8 cellular contexts compared by ENCODE assay signal in the genomic region with DNA sequence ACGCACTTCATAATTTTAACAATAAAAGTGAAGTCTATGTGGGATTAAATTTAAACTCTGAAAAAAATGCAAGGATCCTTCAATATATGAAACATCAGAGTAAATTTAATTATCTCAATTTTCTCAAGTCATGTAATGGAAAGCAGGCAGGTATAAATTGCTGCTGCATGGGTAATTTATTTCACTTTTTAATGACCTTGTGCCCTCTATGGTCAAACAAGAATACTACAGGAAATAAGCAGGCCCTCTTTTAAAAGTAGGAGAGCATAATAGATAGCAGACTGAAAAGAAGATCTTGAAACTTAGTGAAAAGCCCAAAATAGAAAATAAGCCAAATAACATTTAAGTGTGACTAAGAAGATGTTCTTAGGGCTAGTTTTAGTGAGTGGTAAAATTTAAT. TPM values are rescaled to one million over a fixed set of nuclear protein-coding genes. Genes with fewer than 3 reads are reported as not detected.
DNase-seq lines count a peak whose midpoint lies in the region; ATAC-seq, FAIRE-seq and TF ChIP-seq lines count a peak whose summit lies in the region.

No MANE protein-coding gene starts in this region.

- H3K4me3 ChIP-seq in left ventricle myocardium inferior (no peak overlapping the region), endodermal cell (ENCODE audit: low read length) (no peak overlapping the region), upper lobe of left lung (no peak overlapping the region)

- H3K36me3 ChIP-seq in left ventricle myocardium inferior (no peaks in the 10 kb centered on the region), endodermal cell (ENCODE audit: control insufficient read depth, insufficient read depth, low read length) (no peaks in the 10 kb centered on the region), upper lobe of left lung (no peaks in the 10 kb centered on the region)

- no CpG with 5 or more reads among the region's 1 CpG for WGBS in endodermal cell (ENCODE audit: insufficient coverage in 1 of 2, insufficient read length in 1 of 2), 2 experiments
- 45 to 100% methylated on average over 1 of the region's 1 CpG for whole genome bisulfite sequencing in upper lobe of left lung, 2 donors

- H3K4me3 Mint-ChIP-seq in endodermal cell, result no peak overlapping the region

- ATAC-seq in left ventricle myocardium superior, result no peak
- ATAC-seq in upper lobe of left lung (ENCODE audit: low FRiP score in 2 of 2), result no peak

- H3K4me1 Mint-ChIP-seq in endodermal cell, result peaks cover 4% of the 10 kb centered on the region

- FAIRE-seq in GM12891 (lab: Jason Lieb, UNC), result no peak

- H3K9me3 ChIP-seq in left ventricle myocardium inferior (replicated peaks) (no peaks in the 10 kb centered on the region), endodermal cell (ENCODE audit: control insufficient read depth, low read length) (no peaks in the 10 kb centered on the region), upper lobe of left lung (no peaks in the 10 kb centered on the region)

- intact Hi-C loops in left ventricle myocardium inferior (cut with micrococcal nuclease) (loop anchor here (10.0 kb wide), 1 partner anchor 214 kb away; no protein-coding TSS in a partner anchor), left ventricle myocardium superior (cut with micrococcal nuclease) (no loop called here)

- H3K4me1 ChIP-seq in left ventricle myocardium inferior (no peaks in the 10 kb centered on the region), endodermal cell (ENCODE audit: control insufficient read depth, insufficient read depth, low read length) (no peaks in the 10 kb centered on the region), upper lobe of left lung (no peaks in the 10 kb centered on the region)

- H3K27ac ChIP-seq in left ventricle myocardium inferior (replicated peaks) (no peak overlapping the region), endodermal cell (ENCODE audit: low read depth, low read length) (no peak overlapping the region), upper lobe of left lung (no peak overlapping the region)

- peaks cover 6% of the 10 kb centered on the region for H3K36me3 Mint-ChIP-seq in endodermal cell (ENCODE audit: low read depth)

- H3K9ac ChIP-seq in endodermal cell (ENCODE audit: extremely low read depth, low read length, poor library complexity, severe bottlenecking), result no peak overlapping the region

- peaks cover 2% of the 10 kb centered on the region for H3K27me3 Mint-ChIP-seq in endodermal cell (ENCODE audit: insufficient read depth)

- peaks cover 21% of the 10 kb centered on the region for H3K9me3 Mint-ChIP-seq in endodermal cell

- no peak overlapping the region for H3K27ac Mint-ChIP-seq in endodermal cell

- TF ChIP-seq CTCF in left ventricle myocardium inferior (IDR thresholded peaks at IDR 0.05; ENCODE audit: borderline replicate concordance) (peak; percentile 50), endodermal cell (conservative IDR thresholded peaks at IDR 0.05) (peak; percentile 74), upper lobe of left lung (IDR thresholded peaks at IDR 0.05) (peak in 4 of 6 experiments; percentile 29 to 46 (median 34))

- TF ChIP-seq POLR2A in upper lobe of left lung (IDR thresholded peaks at IDR 0.05), result no peak
- no peak for TF ChIP-seq POLR2A in GM12891 (IDR thresholded peaks at IDR 0.05; ENCODE audit: low read depth, low read length)

- no peak for TF ChIP-seq EP300 in upper lobe of left lung (IDR thresholded peaks at IDR 0.05)

- no peak for DNase-seq in left ventricle myocardium inferior
- no peak for DNase-seq in left ventricle myocardium superior
- DNase-seq in NCI-H1105 (lab: John Stamatoyannopoulos, UW), result peak; percentile 14
- DNase-seq in endodermal cell, result no peak
- DNase-seq in upper lobe of left lung, result no peak
- no peak for DNase-seq in DMS79 treated with DMSO at 0.1 percent for 48 hours (lab: John Stamatoyannopoulos, UW)
- DNase-seq in GM12891 (ENCODE audit: insufficient read length, low spot score), result no peak
- no peak for DNase-seq in stimulated activated CD4-positive, alpha-beta T cell treated with anti-CD3 and anti-CD28 coated beads, Interleukin-4, amount 100 ng/mL, for 24 hours

- H3K27me3 ChIP-seq in left ventricle myocardium inferior (ENCODE audit: low read depth) (no peaks in the 10 kb centered on the region), endodermal cell (ENCODE audit: control insufficient read depth, insufficient read depth, low read length, poor library complexity, severe bottlenecking) (no peaks in the 10 kb centered on the region), upper lobe of left lung (no peaks in the 10 kb centered on the region)

TF ChIP-seq in GM12891, 5 proteins besides CTCF, POLR2A, EP300 and RAD21:
- TF ChIP-seq TAF1 (IDR thresholded peaks at IDR 0.05; ENCODE audit: low read depth, low read length) (no peak), POLR2AphosphoS5 (IDR thresholded peaks at IDR 0.05; ENCODE audit: low read depth, low read length) (no peak), PAX5 (IDR thresholded peaks at IDR 0.05; ENCODE audit: insufficient read depth, low read length, severe bottlenecking) (no peak), SPI1 (IDR thresholded peaks at IDR 0.05; ENCODE audit: low read depth, low read length) (no peak), POU2F2 (IDR thresholded peaks at IDR 0.05; ENCODE audit: low read depth, low read length) (no peak)

RNA-seq across cellular contexts. Expression of gene BCAS2, which starts 22.9 kb away (rescaled TPM):
- total RNA-seq in left ventricle myocardium inferior (32.9 TPM), left ventricle myocardium superior (32.5 TPM), endodermal cell (10 to 100 TPM; 56.8 to 56.9 TPM), upper lobe of left lung (10 to 100 TPM; 11.5 to 35.0 (median 27.3) TPM)
- 51.4 TPM for polyA plus RNA-seq in endodermal cell (2013, experiment 1 of 2)
- polyA plus RNA-seq in endodermal cell (2013, experiment 2 of 2), result 52.0 TPM
- polyA plus RNA-seq in GM12891 (2012; ENCODE audit: low read depth, missing spikeins), result 40.4 TPM

RNA-seq across cellular contexts. Expression of gene TRIM33, which starts 47.5 kb away (rescaled TPM):
- total RNA-seq in left ventricle myocardium inferior, result 14.2 TPM
- total RNA-seq in left ventricle myocardium superior, result 17.9 TPM
- total RNA-seq in endodermal cell, result 10 to 100 TPM; 47.2 to 50.6 TPM
- 35.8 TPM for polyA plus RNA-seq in endodermal cell (2013, experiment 1 of 2)
- polyA plus RNA-seq in endodermal cell (2013, experiment 2 of 2), result 35.1 TPM
- 10 to 100 TPM; 27.9 to 92.2 (median 40.6) TPM for total RNA-seq in upper lobe of left lung
- polyA plus RNA-seq in GM12891 (2012; ENCODE audit: low read depth, missing spikeins), result 10.7 TPM
